23 cellular contexts compared by ENCODE assay signal in genomic region chr4:2586502-2586901, GRCh38.
"Had no signal": no experiment of that assay in that cellular context is flagged by ENCODE, and none has a peak within 500 bp of the region (broad histone marks: within the 10 kb centered on the region; RNA-seq: fewer than 3 reads in every experiment).

No MANE protein-coding gene starts in this region.

- H3K4me3 ChIP-seq: colonic mucosa, hepatocyte, lung, mucosa of descending colon, prostate gland, skin epidermis, spleen, thyroid gland had no signal

- FAIRE-seq: frontal cortex, kidney had no signal

- H2AFZ ChIP-seq: hepatocyte had no signal

- ATAC-seq: left lobe of liver; mucosa of descending colon; stimulated activated naive CD8-positive, alpha-beta T cell treated with anti-CD3 and anti-CD28 coated beads, Interleukin-15, amount 100 ng/mL, for 72 hours had no signal

- H3K27ac Mint-ChIP-seq: dendritic cell treated with granulocyte-macrophage colony-stimulating factor and Interleukin-4, amounts not matched to agents 40 ng/mL and 50 ng/mL, for 4 days; mesothelial cell of epicardium; type B pancreatic cell had no signal

- H3K27ac ChIP-seq: colonic mucosa, hepatocyte, prostate gland, skin epidermis, spleen, thyroid gland had no signal

- H3K27me3 ChIP-seq: colonic mucosa, hepatocyte, spleen, thyroid gland had no signal

- H3K4me2 ChIP-seq: hepatocyte had no signal

- H3K4me1 ChIP-seq: colonic mucosa had no signal

- H3K36me3 Mint-ChIP-seq: naive B cell, type B pancreatic cell had no signal

- DNase-seq: colonic mucosa; head of caudate nucleus; kidney; mesenchymal stem cell; mucosa of descending colon; naive B cell; nephron progenitor cell; nucleus accumbens; spleen; stimulated activated CD4-positive, alpha-beta T cell treated with anti-CD3 and anti-CD28 coated beads, Interleukin-2, amount 100 ng/mL, for 48 hours; stimulated activated naive CD4-positive, alpha-beta T cell; stimulated activated naive CD8-positive, alpha-beta T cell treated with anti-CD3 and anti-CD28 coated beads, Interleukin-15, amount 100 ng/mL, for 72 hours; thyroid gland had no signal

- H3K9me3 ChIP-seq: colonic mucosa, mucosa of descending colon, prostate gland, spleen, thyroid gland had no signal

- H3K27me3 Mint-ChIP-seq: central memory CD8-positive, alpha-beta T cell; dendritic cell treated with granulocyte-macrophage colony-stimulating factor and Interleukin-4, amounts not matched to agents 40 ng/mL and 50 ng/mL, for 4 days; naive B cell; stimulated activated naive CD8-positive, alpha-beta T cell treated with anti-CD3 and anti-CD28 coated beads, Interleukin-15, amount 100 ng/mL, for 72 hours; type B pancreatic cell had no signal

- H3K4me3 Mint-ChIP-seq: central memory CD8-positive, alpha-beta T cell; dendritic cell treated with granulocyte-macrophage colony-stimulating factor and Interleukin-4, amounts not matched to agents 40 ng/mL and 50 ng/mL, for 4 days; mesothelial cell of epicardium; naive B cell; nephron progenitor cell; stimulated activated naive CD8-positive, alpha-beta T cell treated with anti-CD3 and anti-CD28 coated beads, Interleukin-15, amount 100 ng/mL, for 72 hours; type B pancreatic cell had no signal

- H3K36me3 ChIP-seq: colonic mucosa, prostate gland, spleen, thyroid gland had no signal

- H3K9me3 Mint-ChIP-seq: central memory CD8-positive, alpha-beta T cell; dendritic cell treated with granulocyte-macrophage colony-stimulating factor and Interleukin-4, amounts not matched to agents 40 ng/mL and 50 ng/mL, for 4 days; mesothelial cell of epicardium; naive B cell; stimulated activated naive CD8-positive, alpha-beta T cell treated with anti-CD3 and anti-CD28 coated beads, Interleukin-15, amount 100 ng/mL, for 72 hours; type B pancreatic cell had no signal
